9 cellular contexts compared by ENCODE assay signal in the genomic region with DNA sequence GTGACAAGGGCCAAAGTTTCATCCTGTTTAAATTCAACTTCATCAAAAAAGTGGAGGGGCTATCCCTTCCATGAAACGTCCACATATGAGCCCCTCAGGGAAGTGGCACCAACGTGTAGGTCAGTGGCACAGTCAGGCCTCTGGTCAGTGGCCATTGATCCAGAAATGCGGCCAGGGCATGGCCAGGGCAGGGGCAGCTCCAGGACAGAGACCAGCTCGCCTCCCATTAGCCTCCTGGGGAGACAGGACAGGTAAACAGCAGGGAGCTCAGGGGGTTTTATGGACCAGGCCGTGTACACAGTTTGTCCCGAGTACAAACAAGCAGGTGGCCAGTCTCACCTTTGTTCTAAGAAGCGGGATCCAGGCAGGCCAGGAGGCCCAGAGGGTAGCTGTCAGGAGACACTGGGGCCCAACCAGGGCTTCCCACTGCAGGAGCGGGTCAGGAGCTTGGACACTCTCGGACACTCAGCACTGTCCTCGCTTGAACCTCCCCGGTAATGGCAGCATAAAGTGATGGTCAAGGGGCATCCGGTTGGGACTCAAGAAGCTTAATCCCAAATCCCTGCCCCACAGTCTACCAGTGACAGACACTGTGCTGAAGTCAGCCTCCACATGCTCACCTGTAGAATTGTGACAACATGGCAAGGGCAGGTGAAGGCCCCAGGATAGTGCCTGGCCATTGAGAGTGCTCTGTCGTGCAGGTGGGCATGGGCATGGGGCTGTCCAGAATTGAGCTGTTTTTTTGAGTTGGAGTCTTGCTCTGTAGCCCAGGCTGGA.
DNase-seq lines count a peak whose midpoint lies in the region; ATAC-seq and TF ChIP-seq lines count a peak whose summit lies in the region.
"Had no signal": no experiment of that assay in that cellular context is flagged by ENCODE, and none has a peak within 500 bp of the region (broad histone marks: within the 10 kb centered on the region; RNA-seq: fewer than 3 reads in every experiment).

No MANE protein-coding gene starts in this region.

- no peaks in the 10 kb centered on the region for H3F3A ChIP-seq in smooth muscle cell (ENCODE audit: low read depth)

- no peaks in the 10 kb centered on the region for H3K27me3 ChIP-seq in CD4-positive, alpha-beta T cell (ENCODE audit: control insufficient read depth, insufficient read depth, low read length)
- H3K27me3 ChIP-seq in breast epithelium (no peaks in the 10 kb centered on the region), smooth muscle cell (ENCODE audit: low read depth) (no peaks in the 10 kb centered on the region)
- H3K27me3 ChIP-seq: dorsolateral prefrontal cortex had no signal

- H3K4me3 Mint-ChIP-seq in CD4-positive, alpha-beta T cell: peak overlapping the region; percentile 35
- peak overlapping the region; percentile 70 for H3K4me3 Mint-ChIP-seq in natural killer cell treated with Interleukin-12 subunit alpha and Interleukin-12 subunit beta and Interleukin-15 and Interleukin-18, amount 100 ng/mL, for 72 hours

- no peak overlapping the region for H3K4me2 ChIP-seq in smooth muscle cell

- no peaks in the 10 kb centered on the region for H3K9me3 Mint-ChIP-seq in CD4-positive, alpha-beta T cell
- H3K9me3 Mint-ChIP-seq in natural killer cell treated with Interleukin-12 subunit alpha and Interleukin-12 subunit beta and Interleukin-15 and Interleukin-18, amount 100 ng/mL, for 72 hours: no peaks in the 10 kb centered on the region

- peak overlapping the region; percentile 85 for H3K27ac Mint-ChIP-seq in CD4-positive, alpha-beta T cell
- H3K27ac Mint-ChIP-seq in natural killer cell treated with Interleukin-12 subunit alpha and Interleukin-12 subunit beta and Interleukin-15 and Interleukin-18, amount 100 ng/mL, for 72 hours: peak overlapping the region; percentile 87 to 97

- no peaks in the 10 kb centered on the region for H3K27me3 Mint-ChIP-seq in CD4-positive, alpha-beta T cell
- H3K27me3 Mint-ChIP-seq in natural killer cell treated with Interleukin-12 subunit alpha and Interleukin-12 subunit beta and Interleukin-15 and Interleukin-18, amount 100 ng/mL, for 72 hours: no peaks in the 10 kb centered on the region

- POLR2A ChIA-PET in CD4-positive, alpha-beta T cell (lab: Charles Lee): interaction anchor here (0.7 to 5.0 kb wide), 6 partner anchors 9 to 42 kb away, joined by 3 to 52 read pairs (median 4); no protein-coding TSS in a partner anchor

- H3K4me1 ChIP-seq in breast epithelium: peaks cover 9 to 15% of the 10 kb centered on the region in 2 donors
- H3K4me1 ChIP-seq in smooth muscle cell (ENCODE audit: low read depth): peaks cover 6% of the 10 kb centered on the region

- in situ Hi-C loops in GM13977 (cut with MboI; ENCODE audit: low pct_unique_long_range_greater_than_20kb, low sequenced_read_pairs, unreplicated experiment): no loop called here

- no peak for TF ChIP-seq POLR2A in breast epithelium (IDR thresholded peaks at IDR 0.05)

- no peak overlapping the region for H3K27ac ChIP-seq in CD4-positive, alpha-beta T cell (ENCODE audit: low read depth, low read length)
- H3K27ac ChIP-seq in breast epithelium (peak overlapping the region; percentile 82 to 95), smooth muscle cell (ENCODE audit: low read depth) (no peak overlapping the region)

- intact Hi-C loops in CD4-positive, alpha-beta T cell (cut with DNase I, micrococcal nuclease): no loop called here
- intact Hi-C loops in breast epithelium (cut with DNase I; ENCODE audit: low total_unique reads): no loop called here

- H3K36me3 Mint-ChIP-seq in CD4-positive, alpha-beta T cell (ENCODE audit: low read depth): no peaks in the 10 kb centered on the region
- no peaks in the 10 kb centered on the region for H3K36me3 Mint-ChIP-seq in natural killer cell treated with Interleukin-12 subunit alpha and Interleukin-12 subunit beta and Interleukin-15 and Interleukin-18, amount 100 ng/mL, for 72 hours

- H3K4me3 ChIP-seq in breast epithelium: no peak overlapping the region
- no peak overlapping the region for H3K4me3 ChIP-seq in smooth muscle cell

- H2AFZ ChIP-seq in smooth muscle cell (ENCODE audit: low read depth): no peak overlapping the region

- no peaks in the 10 kb centered on the region for H3K9me3 ChIP-seq in CD4-positive, alpha-beta T cell (ENCODE audit: control insufficient read depth, low read length)
- H3K9me3 ChIP-seq in breast epithelium: no peaks in the 10 kb centered on the region
- no peaks in the 10 kb centered on the region for H3K9me3 ChIP-seq in smooth muscle cell (replicated peaks; ENCODE audit: low read depth)

- H4K20me1 ChIP-seq in smooth muscle cell (ENCODE audit: low read depth): no peaks in the 10 kb centered on the region

- no peak for DNase-seq in CD4-positive, alpha-beta T cell
- no peak for DNase-seq in breast epithelium (ENCODE audit: low spot score in 2 of 2)
- no peak for DNase-seq in natural killer cell treated with Interleukin-12 subunit alpha and Interleukin-12 subunit beta and Interleukin-15 and Interleukin-18, amount 100 ng/mL, for 72 hours (ENCODE audit: low spot score)
- DNase-seq in DMS79 (lab: John Stamatoyannopoulos, UW): no peak
- DNase-seq in 8988T: no peak
- DNase-seq in GM13977 (ENCODE audit: low spot score): no peak
- no peak for DNase-seq in smooth muscle cell (lab: John Stamatoyannopoulos, UW; ENCODE audit: unreplicated experiment)

- no peak for TF ChIP-seq CTCF in CD4-positive, alpha-beta T cell (IDR thresholded peaks at IDR 0.05)
- no peak for TF ChIP-seq CTCF in breast epithelium (IDR thresholded peaks at IDR 0.05)
- TF ChIP-seq CTCF in GM13977 (IDR thresholded peaks at IDR 0.05; ENCODE audit: extremely low read depth, insufficient read depth, missing control alignments): no peak
- no peak for TF ChIP-seq CTCF in smooth muscle cell (IDR thresholded peaks at IDR 0.05; ENCODE audit: borderline replicate concordance, insufficient read depth, poor library complexity, severe bottlenecking)

- CTCF ChIA-PET in CD4-positive, alpha-beta T cell (lab: Charles Lee): interaction anchor here (0.9 kb wide), 1 partner anchor 38 kb away, joined by 5 read pairs; no protein-coding TSS in a partner anchor

- peaks cover 39% of the 10 kb centered on the region for H3K4me1 Mint-ChIP-seq in CD4-positive, alpha-beta T cell (ENCODE audit: low read depth)
- peaks cover 18 to 27% of the 10 kb centered on the region in 2 donors for H3K4me1 Mint-ChIP-seq in natural killer cell treated with Interleukin-12 subunit alpha and Interleukin-12 subunit beta and Interleukin-15 and Interleukin-18, amount 100 ng/mL, for 72 hours (ENCODE audit: low read depth in 2 of 2)

- H3K79me2 ChIP-seq in smooth muscle cell (ENCODE audit: low read depth): no peaks in the 10 kb centered on the region

- no peak overlapping the region for H3K9ac ChIP-seq in smooth muscle cell (ENCODE audit: low read depth)

- H3K36me3 ChIP-seq in breast epithelium (no peaks in the 10 kb centered on the region), smooth muscle cell (ENCODE audit: low read depth) (no peaks in the 10 kb centered on the region)

- no peak for ATAC-seq in CD4-positive, alpha-beta T cell (ENCODE audit: poor library complexity)
- peak; percentile 12 for ATAC-seq in HG03108 (IDR thresholded peaks at IDR 0.05; ENCODE audit: unreplicated experiment)
- peak; percentile 6 to 20 for ATAC-seq in natural killer cell treated with Interleukin-12 subunit alpha and Interleukin-12 subunit beta and Interleukin-15 and Interleukin-18, amount 100 ng/mL, for 72 hours

- WGBS in smooth muscle cell (ENCODE audit: low lambda C conversion rate): 89% methylated on average over 13 of the region's 13 CpGs

Comparison
In these comparisons a context has a peak if more than half of its experiments do, and no peak if none do; other contexts are left out.
1. H3K27ac ChIP-seq: peak in breast epithelium (2 of 2); none in CD4-positive, alpha-beta T cell (single experiment) and smooth muscle cell (single experiment).